In genomic region chr3:4986611-4987373, GRCh38 we compare ENCODE assay signal across 1 cellular context.
A peak's percentile ranks its signal among the peaks of the same experiment; 100 is the strongest.
TF ChIP-seq lines count a peak whose summit lies in the region.

No MANE protein-coding gene starts in this region.

TF ChIP-seq in K562, 482 proteins besides CTCF, POLR2A, EP300 and RAD21 (continued from another document and continues in another):
- TF ChIP-seq TRIM25 (IDR thresholded peaks at IDR 0.05; ENCODE audit: borderline replicate concordance) (no peak), HDAC8 (tag; IDR thresholded peaks at IDR 0.05) (peak; percentile 19; the same call in 1 of the 2 replicates), ZNF766 (CRISPR knock-in tag; conservative IDR thresholded peaks at IDR 0.05) (no peak), ZBTB12 (CRISPR knock-in tag; IDR thresholded peaks at IDR 0.05) (peak; percentile 86), KDM4B (IDR thresholded peaks at IDR 0.05; ENCODE audit: borderline replicate concordance in 2 of 2, low read depth in 1 of 2) (peak in 1 of 2 experiments; percentile 85; a peak in 1 of 4 replicates), MIER1 (IDR thresholded peaks at IDR 0.05; ENCODE audit: low read depth) (no peak), ZNF511 (CRISPR knock-in tag; IDR thresholded peaks at IDR 0.05) (peak; percentile 69; the same call in 1 of the 2 replicates), ZZZ3 (IDR thresholded peaks at IDR 0.05) (no peak), FIP1L1 (IDR thresholded peaks at IDR 0.05; ENCODE audit: low read depth, low read length, poor library complexity, severe bottlenecking) (peak; percentile 98), NFRKB (IDR thresholded peaks at IDR 0.05; ENCODE audit: low read depth) (no peak; the same call in none of the 2 replicates), ZNF740 (CRISPR knock-in tag; IDR thresholded peaks at IDR 0.05) (peak; percentile 92), ZNF740 (tag; IDR thresholded peaks at IDR 0.05) (peak in 1 of 2 experiments; percentile 75; a peak in 1 of 4 replicates), ZNF668 (CRISPR knock-in tag; IDR thresholded peaks at IDR 0.05) (no peak), ZNF282 (CRISPR knock-in tag; IDR thresholded peaks at IDR 0.05) (no peak), CBX1 (IDR thresholded peaks at IDR 0.05; ENCODE audit: low read depth) (peak; percentile 74; the same call in 1 of the 2 replicates), ZNF583 (CRISPR knock-in tag; IDR thresholded peaks at IDR 0.05) (peak; percentile 55; the same call in 1 of the 2 replicates), ZBTB26 (CRISPR knock-in tag; IDR thresholded peaks at IDR 0.05) (peak; percentile 51; the same call in 1 of the 2 replicates), BCL6 (CRISPR knock-in tag; IDR thresholded peaks at IDR 0.05) (no peak), ZNF316 (IDR thresholded peaks at IDR 0.05) (peak; percentile 92), TBL1XR1 (IDR thresholded peaks at IDR 0.05; ENCODE audit: low read length in 2 of 2) (peak; percentile 88 to 94), MGA (IDR thresholded peaks at IDR 0.05) (no peak), NR2C1 (IDR thresholded peaks at IDR 0.05) (no peak), NR2C1 (tag; IDR thresholded peaks at IDR 0.05) (peak; percentile 47; the same call in 1 of the 2 replicates), SRSF9 (IDR thresholded peaks at IDR 0.05; ENCODE audit: borderline replicate concordance, low read depth, low read length) (no peak), UBTF (IDR thresholded peaks at IDR 0.05; ENCODE audit: borderline replicate concordance in 1 of 2, low read depth in 2 of 2, low read length in 2 of 2) (peak in 1 of 2 experiments; percentile 68; a peak in 1 of 4 replicates), DPF2 (IDR thresholded peaks at IDR 0.05) (peak; percentile 77; the same call in 1 of the 2 replicates), RBM22 (IDR thresholded peaks at IDR 0.05; ENCODE audit: low read depth, low read length, poor library complexity, severe bottlenecking) (peak; percentile 62), ZBTB2 (IDR thresholded peaks at IDR 0.05) (peak; percentile 86), BRD9 (IDR thresholded peaks at IDR 0.05; ENCODE audit: low read depth, partially characterized antibody) (peak; percentile 19), KDM5B (IDR thresholded peaks at IDR 0.05; ENCODE audit: insufficient replicate concordance, low read depth, low read length) (peak; percentile 80), ZNF175 (CRISPR knock-in tag; IDR thresholded peaks at IDR 0.05; ENCODE audit: low read depth) (peak; percentile 55; the same call in 1 of the 2 replicates), HNRNPK (IDR thresholded peaks at IDR 0.05; ENCODE audit: low read depth, low read length, poor library complexity, severe bottlenecking) (no peak), POLR2AphosphoS5 (IDR thresholded peaks at IDR 0.05; ENCODE audit: control insufficient read depth, insufficient read depth, low read depth, low read length) (peak; percentile 45; the same call in 1 of the 2 replicates), MYNN (IDR thresholded peaks at IDR 0.05) (peak; percentile 97), MYNN (CRISPR knock-in tag; IDR thresholded peaks at IDR 0.05) (no peak)
